Comparison of ENCODE assay signal across 8 cellular contexts in the genomic region with DNA sequence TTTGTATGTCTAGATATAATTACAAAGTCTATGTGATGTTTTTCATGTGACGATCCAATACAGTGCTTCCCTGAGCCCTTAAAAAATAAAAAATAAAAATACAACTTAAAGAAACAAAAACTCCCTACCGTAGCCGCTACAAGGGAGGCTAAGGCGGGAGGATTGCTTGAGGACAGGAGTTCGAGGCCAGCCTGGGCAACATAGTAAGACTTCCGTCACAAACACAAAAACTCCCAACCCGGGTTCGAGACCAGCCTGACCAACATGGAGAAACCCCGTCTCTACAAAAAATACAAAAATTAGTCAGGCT. TPM values are rescaled to one million over a fixed set of nuclear protein-coding genes. Genes with fewer than 3 reads are reported as not detected.
DNase-seq lines count a peak whose midpoint lies in the region; ATAC-seq, FAIRE-seq and TF ChIP-seq lines count a peak whose summit lies in the region.

No MANE protein-coding gene starts in this region.

- H3K4me3 Mint-ChIP-seq in CD8-positive, alpha-beta memory T cell, result peak overlapping the region; percentile 82 to 91 (median 89)

- TF ChIP-seq CTCF in PC-3 (conservative IDR thresholded peaks at IDR 0.05; ENCODE audit: low read depth, low read length), result no peak
- TF ChIP-seq CTCF in endothelial cell of umbilical vein (IDR thresholded peaks at IDR 0.05; ENCODE audit: extremely low read depth in 1 of 2, insufficient read depth in 1 of 2, low read depth in 1 of 2, low read length in 2 of 2), result no peak
- no peak for TF ChIP-seq CTCF in osteoblast (IDR thresholded peaks at IDR 0.05; ENCODE audit: extremely low read depth, low read depth, low read length)

- DNase-seq in CD8-positive, alpha-beta memory T cell, result peak in 1 of 5 donors; percentile 46
- DNase-seq in PC-3, result peak; percentile 24
- no peak for DNase-seq in endothelial cell of umbilical vein (ENCODE audit: low read depth, low spot score)
- no peak for DNase-seq in osteoblast (ENCODE audit: insufficient read length, low spot score, missing footprints)
- no peak for DNase-seq in stimulated activated naive CD4-positive, alpha-beta T cell (lab: John Stamatoyannopoulos, UW)
- DNase-seq in AG20443 (ENCODE audit: low spot score), result no peak
- no peak for DNase-seq in D341Med (ENCODE audit: low spot score)
- no peak for DNase-seq in COLO668 (lab: John Stamatoyannopoulos, UW; ENCODE audit: unreplicated experiment)

- H3K4me1 Mint-ChIP-seq in CD8-positive, alpha-beta memory T cell, result peaks cover 20 to 28% (median 22%) of the 10 kb centered on the region in 3 donors

- peaks cover 3% of the 10 kb centered on the region for H3K27me3 ChIP-seq in CD8-positive, alpha-beta memory T cell (ENCODE audit: insufficient read depth, low read length, poor library complexity, severe bottlenecking)
- H3K27me3 ChIP-seq in PC-3 (ENCODE audit: low read length), result no peaks in the 10 kb centered on the region
- peaks cover 0 to 9% of the 10 kb centered on the region in 2 experiments for H3K27me3 ChIP-seq in endothelial cell of umbilical vein (ENCODE audit: control insufficient read depth in 2 of 2, insufficient read depth in 2 of 2, low read length in 2 of 2)
- H3K27me3 ChIP-seq in osteoblast (ENCODE audit: insufficient read depth, low read length), result peaks cover 2% of the 10 kb centered on the region

- H3K9me2 ChIP-seq in PC-3 (replicated peaks; ENCODE audit: low read length), result no peaks in the 10 kb centered on the region

- peaks cover 5% of the 10 kb centered on the region for H3K4me1 ChIP-seq in CD8-positive, alpha-beta memory T cell (ENCODE audit: insufficient read depth, low read length)
- peaks cover 24% of the 10 kb centered on the region for H3K4me1 ChIP-seq in PC-3 (ENCODE audit: insufficient read depth, low read length)
- H3K4me1 ChIP-seq in endothelial cell of umbilical vein (ENCODE audit: control insufficient read depth, extremely low read depth, insufficient read depth, low read length), result peaks cover 8% of the 10 kb centered on the region
- H3K4me1 ChIP-seq in osteoblast (ENCODE audit: insufficient read depth, low read length), result peaks cover 19% of the 10 kb centered on the region

- H3K4me3 ChIP-seq in CD8-positive, alpha-beta memory T cell (ENCODE audit: low read length), result peak overlapping the region; percentile 62
- H3K4me3 ChIP-seq in PC-3 (ENCODE audit: low read length) (peak overlapping the region; percentile 90), endothelial cell of umbilical vein (replicated peaks in 1 of 3; ENCODE audit: insufficient read depth in 1 of 3, low read depth in 1 of 3, low read length in 3 of 3) (peak overlapping the region in 2 of 3 experiments; percentile 36 to 49), osteoblast (ENCODE audit: insufficient read depth, low read length) (peak overlapping the region; percentile 86)

- H2AFZ ChIP-seq in PC-3 (ENCODE audit: low read length) (peak overlapping the region; percentile 86), endothelial cell of umbilical vein (ENCODE audit: low read depth, low read length) (peak overlapping the region; percentile 84), osteoblast (ENCODE audit: low read length) (peak overlapping the region; percentile 97)

- no peaks in the 10 kb centered on the region for H3K9me3 ChIP-seq in CD8-positive, alpha-beta memory T cell (ENCODE audit: low read length)
- no peaks in the 10 kb centered on the region for H3K9me3 ChIP-seq in PC-3 (ENCODE audit: low read length)
- H3K9me3 ChIP-seq in endothelial cell of umbilical vein (replicated peaks; ENCODE audit: control insufficient read depth, insufficient read depth, low read length), result no peaks in the 10 kb centered on the region
- H3K9me3 ChIP-seq in osteoblast (ENCODE audit: low read depth, low read length), result no peaks in the 10 kb centered on the region

- ATAC-seq in PC-3, result no peak

- H3K79me2 ChIP-seq in PC-3 (ENCODE audit: low read length), result peaks cover 43% of the 10 kb centered on the region
- H3K79me2 ChIP-seq in endothelial cell of umbilical vein (ENCODE audit: control insufficient read depth, insufficient read depth, low read length), result peaks cover 13% of the 10 kb centered on the region
- H3K79me2 ChIP-seq in osteoblast (ENCODE audit: insufficient read depth, low read length), result peaks cover 22% of the 10 kb centered on the region

- peaks cover 4 to 8% of the 10 kb centered on the region in 2 donors for H3K27me3 Mint-ChIP-seq in CD8-positive, alpha-beta memory T cell

- CTCF ChIA-PET in CD8-positive, alpha-beta memory T cell (lab: Charles Lee), result interaction anchor here (0.8 to 1.7 kb wide), 5 partner anchors 9 to 48 kb away, joined by 3 to 5 read pairs (median 4); no protein-coding TSS in a partner anchor
- CTCF ChIA-PET in PC-3 (lab: Charles Lee), result interaction anchor here (1.3 to 2.2 kb wide), 3 partner anchors 24 to 48 kb away, joined by 10 to 15 read pairs (median 13); no protein-coding TSS in a partner anchor
- CTCF ChIA-PET in endothelial cell of umbilical vein (lab: Charles Lee), result interaction anchor here (1.2 to 4.7 kb wide), 10 partner anchors 8 to 92 kb away, joined by 5 to 27 read pairs (median 8); no protein-coding TSS in a partner anchor

- POLR2A ChIA-PET in CD8-positive, alpha-beta memory T cell (lab: Charles Lee), result interaction anchor here (1.5 kb wide), 1 partner anchor 8 kb away, joined by 3 read pairs; no protein-coding TSS in a partner anchor
- POLR2A ChIA-PET in PC-3 (lab: Charles Lee; ENCODE audit: unreplicated experiment) (interaction anchor here (0.6 to 1.3 kb wide), 4 partner anchors 290 to 1723 kb away, joined by 3 to 5 read pairs (median 3); no protein-coding TSS in a partner anchor), endothelial cell of umbilical vein (lab: Charles Lee) (interaction anchor here (0.7 kb wide), 1 partner anchor 92 kb away, joined by 3 read pairs; no protein-coding TSS in a partner anchor)

- no peaks in the 10 kb centered on the region for H3F3A ChIP-seq in PC-3 (ENCODE audit: low read length, unreplicated experiment)

- dilution Hi-C loops in endothelial cell of umbilical vein (cut with MboI; ENCODE audit: extremely low pct_ligation_motif_present, low sequenced_read_pairs), result no loop called here

- BruUV-seq in PC-3 (replicated peaks; lab: Mats Ljungman, UMichigan) (TSS peak; percentile 89), endothelial cell of umbilical vein (replicated peaks; lab: Mats Ljungman, UMichigan) (TSS peak; percentile 64)

- TF ChIP-seq POLR2A in endothelial cell of umbilical vein (IDR thresholded peaks at IDR 0.05; ENCODE audit: low read depth, low read length), result no peak

- no peak for FAIRE-seq in endothelial cell of umbilical vein (lab: Jason Lieb, UNC)

- no peak overlapping the region for H3K27ac ChIP-seq in CD8-positive, alpha-beta memory T cell (ENCODE audit: low read depth, low read length)
- H3K27ac ChIP-seq in PC-3 (ENCODE audit: low read length) (no peak overlapping the region), endothelial cell of umbilical vein (ENCODE audit: insufficient read depth, low read depth, low read length) (no peak overlapping the region), osteoblast (ENCODE audit: low read depth, low read length) (peak overlapping the region; percentile 56)

- H3K4me2 ChIP-seq in PC-3 (ENCODE audit: low read length), result peak overlapping the region; percentile 91
- H3K4me2 ChIP-seq in endothelial cell of umbilical vein (ENCODE audit: insufficient read depth, low read length), result peak overlapping the region; percentile 64
- H3K4me2 ChIP-seq in osteoblast (ENCODE audit: insufficient read depth, low read length), result peak overlapping the region; percentile 84

- peak overlapping the region in 6 of 8 donors; percentile 60 to 89 (median 80) for H3K27ac Mint-ChIP-seq in CD8-positive, alpha-beta memory T cell

- intact Hi-C loops in PC-3 (cut with micrococcal nuclease) (loop anchor here (1.0 to 2.0 kb wide), 4 partner anchors 30 to 93 kb away; partner anchors contain the start of gene CNIH1), endothelial cell of umbilical vein (cut with micrococcal nuclease) (loop anchor here (2.0 kb wide), 2 partner anchors 31 to 45 kb away; partner anchors contain the start of gene CNIH1)

- no peaks in the 10 kb centered on the region for H3K9me3 Mint-ChIP-seq in CD8-positive, alpha-beta memory T cell

- peaks cover 0 to 6% (median 0%) of the 10 kb centered on the region in 3 donors for H3K36me3 Mint-ChIP-seq in CD8-positive, alpha-beta memory T cell

- H3K9ac ChIP-seq in PC-3 (ENCODE audit: low read length), result peak overlapping the region; percentile 54
- peak overlapping the region; percentile 54 for H3K9ac ChIP-seq in endothelial cell of umbilical vein (replicated peaks; ENCODE audit: extremely low read depth, insufficient read depth, low read length)

- H3K36me3 ChIP-seq in CD8-positive, alpha-beta memory T cell (ENCODE audit: insufficient read depth, low read length), result no peaks in the 10 kb centered on the region
- H3K36me3 ChIP-seq in PC-3 (ENCODE audit: low read depth, low read length), result peaks cover 18% of the 10 kb centered on the region
- no peaks in the 10 kb centered on the region for H3K36me3 ChIP-seq in endothelial cell of umbilical vein (ENCODE audit: control insufficient read depth in 2 of 2, extremely low read depth in 1 of 2, insufficient read depth in 2 of 2, low read length in 2 of 2)
- no peaks in the 10 kb centered on the region for H3K36me3 ChIP-seq in osteoblast (ENCODE audit: insufficient read depth, low read length)

- peaks cover 8% of the 10 kb centered on the region; the same call in 1 of the 2 replicates for H4K20me1 ChIP-seq in PC-3 (ENCODE audit: low read length)
- no peaks in the 10 kb centered on the region for H4K20me1 ChIP-seq in endothelial cell of umbilical vein (replicated peaks; ENCODE audit: control insufficient read depth, extremely low read depth, insufficient read depth, low read length)
- no peaks in the 10 kb centered on the region for H4K20me1 ChIP-seq in osteoblast (ENCODE audit: insufficient read depth, low read length)

- no peaks in the 10 kb centered on the region for H3K9me1 ChIP-seq in endothelial cell of umbilical vein (replicated peaks; ENCODE audit: control insufficient read depth, extremely low read depth, insufficient read depth, low read length)

RNA-seq across cellular contexts. Expression of gene CDKN3, which starts 0.7 kb away (rescaled TPM):
- 10 to 100 TPM; 33.8 to 46.8 TPM for total RNA-seq in CD8-positive, alpha-beta memory T cell
- 6.7 TPM for polyA plus RNA-seq in CD8-positive, alpha-beta memory T cell
- total RNA-seq in PC-3 (2014; rRNA removed) (354 and 434 TPM in 2 replicates), endothelial cell of umbilical vein (52.0 and 53.2 TPM in 2 replicates), osteoblast (7.6 and 8.5 TPM in 2 replicates)
- polyA plus RNA-seq in endothelial cell of umbilical vein, result 36.6 and 37.0 TPM in 2 replicates
- polyA plus RNA-seq in endothelial cell of umbilical vein (2011; cell fraction: cytosol; rRNA removed), result 58.9 and 70.7 TPM in 2 replicates
- 19.4 and 24.3 TPM in 2 replicates for polyA plus RNA-seq in endothelial cell of umbilical vein (2011; cell fraction: nucleus; rRNA removed)
- polyA plus RNA-seq in endothelial cell of umbilical vein (2012), result 24.0 and 56.6 TPM in 2 replicates
- polyA minus RNA-seq in endothelial cell of umbilical vein, result 12.5 and 14.9 TPM in 2 replicates
- 20.1 TPM for polyA minus RNA-seq in endothelial cell of umbilical vein (2011; cell fraction: cytosol; rRNA and poly(A)+ RNA removed)
- 5.3 and 7.8 TPM in 2 replicates for polyA minus RNA-seq in endothelial cell of umbilical vein (2011; cell fraction: nucleus; rRNA and poly(A)+ RNA removed)

RNA-seq across cellular contexts. Expression of gene CNIH1, which starts 45.0 kb away (rescaled TPM):
- total RNA-seq in CD8-positive, alpha-beta memory T cell, result 100 to 1,000 TPM in 1 of 2 experiments, 10 to 100 TPM in 1; 87.1 to 104 TPM
- polyA plus RNA-seq in CD8-positive, alpha-beta memory T cell, result 84.9 TPM
- total RNA-seq in PC-3 (2014; rRNA removed) (139 and 194 TPM in 2 replicates), endothelial cell of umbilical vein (125 and 137 TPM in 2 replicates), osteoblast (153 and 220 TPM in 2 replicates)
- 287 and 328 TPM in 2 replicates for polyA plus RNA-seq in endothelial cell of umbilical vein
- 214 and 274 TPM in 2 replicates for polyA plus RNA-seq in endothelial cell of umbilical vein (2011; cell fraction: cytosol; rRNA removed)
- polyA plus RNA-seq in endothelial cell of umbilical vein (2011; cell fraction: nucleus; rRNA removed), result 46.1 and 71.3 TPM in 2 replicates
- polyA plus RNA-seq in endothelial cell of umbilical vein (2012), result 130 and 150 TPM in 2 replicates
- 271 and 327 TPM in 2 replicates for polyA minus RNA-seq in endothelial cell of umbilical vein
- polyA minus RNA-seq in endothelial cell of umbilical vein (2011; cell fraction: cytosol; rRNA and poly(A)+ RNA removed), result 114 TPM
- polyA minus RNA-seq in endothelial cell of umbilical vein (2011; cell fraction: nucleus; rRNA and poly(A)+ RNA removed), result 28.3 and 35.3 TPM in 2 replicates
